21 cellular contexts compared by ENCODE assay signal in the genomic region with DNA sequence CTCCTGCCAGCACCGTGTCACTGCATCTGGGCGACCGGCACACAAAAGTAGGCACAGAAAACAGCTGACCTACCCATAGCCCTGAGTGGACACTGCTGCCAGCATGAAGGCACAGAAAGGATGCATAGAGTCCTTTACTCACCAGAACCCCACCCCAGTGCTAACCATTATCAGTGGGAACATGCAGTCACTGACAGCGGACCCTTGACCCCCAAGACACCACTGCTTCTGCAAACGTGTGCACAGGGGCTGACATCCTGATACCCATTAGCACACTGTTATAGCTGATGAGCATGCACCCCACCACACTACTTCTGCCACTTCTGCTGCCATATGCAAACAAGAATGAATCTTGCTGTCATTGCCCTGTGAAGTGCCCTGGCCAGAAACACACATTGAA.
DNase-seq lines count a peak whose midpoint lies in the region; ATAC-seq, FAIRE-seq and TF ChIP-seq lines count a peak whose summit lies in the region.
"Had no signal": no experiment of that assay in that cellular context is flagged by ENCODE, and none has a peak within 500 bp of the region (broad histone marks: within the 10 kb centered on the region; RNA-seq: fewer than 3 reads in every experiment).

No MANE protein-coding gene starts in this region.

- H2AK5ac ChIP-seq in trophoblast cell (ENCODE audit: low read length) = no peak overlapping the region

- H3K27me3 ChIP-seq in K562 (ENCODE audit: control insufficient read depth in 2 of 2, insufficient read depth in 2 of 2, low read length in 2 of 2) = no peaks in the 10 kb centered on the region
- no peaks in the 10 kb centered on the region for H3K27me3 ChIP-seq in gastroesophageal sphincter
- no peaks in the 10 kb centered on the region for H3K27me3 ChIP-seq in trophoblast cell (ENCODE audit: insufficient read depth, low read length)
- H3K27me3 ChIP-seq: BLaER1 treated with 17β-estradiol and CSF1 and Interleukin-3, amounts not matched to agents 10 nM and 100 nM had no signal

- no peak for TF ChIP-seq RAD21 in K562 (CRISPR knock-in tag; conservative IDR thresholded peaks at IDR 0.05 in 1 of 2, IDR thresholded peaks at IDR 0.05 in 1 of 2)

- no peak overlapping the region for H3K4ac ChIP-seq in trophoblast cell (ENCODE audit: low read depth, low read length)

- no peaks in the 10 kb centered on the region for H3K36me3 ChIP-seq in K562 (ENCODE audit: control insufficient read depth, insufficient read depth, low read length)
- no peaks in the 10 kb centered on the region for H3K36me3 ChIP-seq in gastroesophageal sphincter
- no peaks in the 10 kb centered on the region for H3K36me3 ChIP-seq in trophoblast cell (ENCODE audit: control insufficient read depth in 1 of 2, insufficient read depth in 2 of 2, low read length in 2 of 2)
- H3K36me3 ChIP-seq: BLaER1 treated with 17β-estradiol and CSF1 and Interleukin-3, amounts not matched to agents 10 nM and 100 nM had no signal

- no peak; the same call in 2 of the 3 replicates for ATAC-seq in K562
- ATAC-seq in gastroesophageal sphincter = peak; percentile 22
- ATAC-seq: A549; CD8-positive, alpha-beta T cell had no signal

- peaks cover 0 to 7% of the 10 kb centered on the region in 2 experiments; a peak in 3 of 5 replicates for H3K4me1 ChIP-seq in K562 (replicated peaks in 1 of 2; ENCODE audit: control insufficient read depth in 2 of 2, insufficient read depth in 2 of 2, low read length in 2 of 2)
- no peaks in the 10 kb centered on the region for H3K4me1 ChIP-seq in gastroesophageal sphincter
- no peaks in the 10 kb centered on the region for H3K4me1 ChIP-seq in trophoblast cell (ENCODE audit: control insufficient read depth in 1 of 2, insufficient read depth in 2 of 2, low read length in 2 of 2)
- H3K4me1 ChIP-seq: A549; BLaER1 treated with 17β-estradiol and CSF1 and Interleukin-3, amounts not matched to agents 10 nM and 100 nM; Caco-2 had no signal

- DNase-seq in K562 (ENCODE audit: extremely low read depth in 1 of 4, low spot score in 3 of 4) (peak in 2 of 4 experiments; percentile 42 to 62), trophoblast cell (no peak), head of caudate nucleus (no peak), MCF 10A (ENCODE audit: unreplicated experiment) (no peak)
- DNase-seq: AML-193; Caco-2; Calu3; CD4-positive, alpha-beta T cell; CD8-positive, alpha-beta T cell; DMS79 treated with DMSO at 0.1 percent for 48 hours; GF-D8 had no signal

- H3K14ac ChIP-seq in trophoblast cell (ENCODE audit: low read length) = no peak overlapping the region

- TF ChIP-seq POLR2A in K562 (conservative IDR thresholded peaks at IDR 0.05) (no peak), gastroesophageal sphincter (IDR thresholded peaks at IDR 0.05) (no peak)

- in situ Hi-C loops in K562 (cut with MboI) = no loop called here

- H3K4me3 ChIP-seq in K562 = no peak overlapping the region
- H3K4me3 ChIP-seq in gastroesophageal sphincter = no peak overlapping the region
- peak overlapping the region; percentile 11 for H3K4me3 ChIP-seq in trophoblast cell (ENCODE audit: low read depth, low read length)
- H3K4me3 ChIP-seq: A549; BLaER1 treated with 17β-estradiol and CSF1 and Interleukin-3, amounts not matched to agents 10 nM and 100 nM had no signal

- CTCF ChIA-PET in K562 (lab: Yijun Ruan, JAX; ENCODE audit: low intra/inter-chr PET ratio) (no interaction called here), MCF 10A (lab: Yijun Ruan, JAX) (no interaction called here)

- no peak overlapping the region for H2BK120ac ChIP-seq in trophoblast cell (ENCODE audit: insufficient read depth, low read length, poor library complexity)

- no peak overlapping the region for H4K91ac ChIP-seq in trophoblast cell (ENCODE audit: low read depth, low read length)

- no peak overlapping the region for H2BK12ac ChIP-seq in trophoblast cell (ENCODE audit: low read length)

- H4K20me1 ChIP-seq in K562 (replicated peaks; ENCODE audit: control insufficient read depth, insufficient read depth, low read length) = no peaks in the 10 kb centered on the region
- H4K20me1 ChIP-seq: BLaER1 treated with 17β-estradiol and CSF1 and Interleukin-3, amounts not matched to agents 10 nM and 100 nM had no signal

- H3K9ac ChIP-seq in K562 (ENCODE audit: insufficient read depth in 1 of 2, low read depth in 2 of 2, low read length in 2 of 2) (0 out of 4 replicates have a peak overlapping the region, but pooled peaks of 1 of the 2 experiments have one; percentile 19), trophoblast cell (ENCODE audit: low read length) (no peak overlapping the region)
- H3K9ac ChIP-seq: BLaER1 treated with 17β-estradiol and CSF1 and Interleukin-3, amounts not matched to agents 10 nM and 100 nM had no signal

- no peaks in the 10 kb centered on the region for H3K27me3 Mint-ChIP-seq in MCF 10A (ENCODE audit: insufficient read depth, unreplicated experiment)
- H3K27me3 Mint-ChIP-seq: B cell; CD4-positive, alpha-beta T cell had no signal

- H3K9me3 ChIP-seq in K562 (replicated peaks; ENCODE audit: control insufficient read depth, insufficient read depth, low read depth, low read length) (no peaks in the 10 kb centered on the region), gastroesophageal sphincter (no peaks in the 10 kb centered on the region), trophoblast cell (ENCODE audit: insufficient read depth, low read depth, low read length) (peaks cover 3% of the 10 kb centered on the region)
- H3K9me3 ChIP-seq: A549; BLaER1 treated with 17β-estradiol and CSF1 and Interleukin-3, amounts not matched to agents 10 nM and 100 nM; Caco-2 had no signal

- no peak overlapping the region for H3K27ac Mint-ChIP-seq in MCF 10A (ENCODE audit: low read depth, unreplicated experiment)
- H3K27ac Mint-ChIP-seq: B cell; CD4-positive, alpha-beta T cell; CD8-positive, alpha-beta T cell had no signal

- no peak for FAIRE-seq in K562 (lab: Jason Lieb, UNC)
- FAIRE-seq: A549, D721Med, G401.6, GM12891, GM18507 had no signal

- H3K79me2 ChIP-seq in K562 (ENCODE audit: control insufficient read depth, insufficient read depth, low read length) (no peaks in the 10 kb centered on the region), trophoblast cell (ENCODE audit: control insufficient read depth, insufficient read depth, low read length, poor library complexity) (no peaks in the 10 kb centered on the region)

- no peak overlapping the region for H3K18ac ChIP-seq in trophoblast cell (ENCODE audit: low read length)

- H2BK5ac ChIP-seq in trophoblast cell (ENCODE audit: low read depth, low read length, poor library complexity) = no peak overlapping the region

- WGBS in K562 (ENCODE audit: insufficient coverage, low coverage, missing lambda C conversion rate) = 12% methylated on average over 5 of the region's 5 CpGs
- WGBS in gastroesophageal sphincter (ENCODE audit: low coverage in 1 of 2), 2 donors = 95% methylated on average over 3 of the region's 5 CpGs; no CpG with 5 or more reads in 1 of the 2 donors
- WGBS in trophoblast cell (ENCODE audit: extremely low coverage, insufficient coverage, insufficient read length) = no CpG with 5 or more reads among the region's 5 CpGs

- no peaks in the 10 kb centered on the region for H3K4me1 Mint-ChIP-seq in MCF 10A (ENCODE audit: insufficient read depth, unreplicated experiment)
- H3K4me1 Mint-ChIP-seq: B cell had no signal

- H3K23ac ChIP-seq in trophoblast cell (ENCODE audit: low read length) = no peak overlapping the region

- no peaks in the 10 kb centered on the region for H3K9me1 ChIP-seq in K562 (ENCODE audit: control insufficient read depth, insufficient read depth, low read length)

- H3K36me3 Mint-ChIP-seq in MCF 10A (ENCODE audit: insufficient read depth, unreplicated experiment) = peaks cover 2% of the 10 kb centered on the region
- H3K36me3 Mint-ChIP-seq: CD8-positive, alpha-beta T cell had no signal

- BruUV-seq in K562 (replicated peaks; lab: Mats Ljungman, UMichigan) (no TSS peak), MCF 10A (replicated peaks; lab: Mats Ljungman, UMichigan) (no TSS peak)

- POLR2A ChIA-PET in K562 (lab: Yijun Ruan, JAX) = no interaction called here
- POLR2A ChIA-PET in MCF 10A (lab: Yijun Ruan, JAX) = no interaction called here

- H4K12ac ChIP-seq in trophoblast cell (ENCODE audit: low read depth, low read length) = no peak overlapping the region

- H3K4me2 ChIP-seq in K562 (ENCODE audit: insufficient read depth, low read length) (peak overlapping the region; percentile 27; the same call in 1 of the 2 replicates), trophoblast cell (ENCODE audit: low read length) (no peak overlapping the region)
- H3K4me2 ChIP-seq: A549; BLaER1 treated with 17β-estradiol and CSF1 and Interleukin-3, amounts not matched to agents 10 nM and 100 nM had no signal

- TF ChIP-seq EP300 in K562 (IDR thresholded peaks at IDR 0.05; ENCODE audit: low read length) (no peak), gastroesophageal sphincter (IDR thresholded peaks at IDR 0.05) (no peak)

- H4K8ac ChIP-seq in trophoblast cell (ENCODE audit: low read depth, low read length) = no peak overlapping the region

- TF ChIP-seq CTCF in K562 (IDR thresholded peaks at IDR 0.05 in 2 of 3, conservative IDR thresholded peaks at IDR 0.05 in 1 of 3; ENCODE audit: insufficient read depth in 2 of 3, low read depth in 1 of 3, low read length in 3 of 3) = no peak
- no peak for TF ChIP-seq CTCF in gastroesophageal sphincter (IDR thresholded peaks at IDR 0.05)
- no peak for TF ChIP-seq CTCF in MCF 10A (IDR thresholded peaks at IDR 0.05; ENCODE audit: unreplicated experiment)

- H3K27ac ChIP-seq in K562 (ENCODE audit: extremely low read depth, low read depth, low read length) (no peak overlapping the region), gastroesophageal sphincter (no peak overlapping the region), trophoblast cell (ENCODE audit: low read depth, low read length) (no peak overlapping the region)
- H3K27ac ChIP-seq: 22Rv1; A549; BLaER1 treated with 17β-estradiol and CSF1 and Interleukin-3, amounts not matched to agents 10 nM and 100 nM; C4-2B had no signal

- H3K4me3 Mint-ChIP-seq in MCF 10A (ENCODE audit: unreplicated experiment) = no peak overlapping the region
- H3K4me3 Mint-ChIP-seq: B cell; CD4-positive, alpha-beta T cell; CD8-positive, alpha-beta T cell had no signal

- no peak overlapping the region for H2AFZ ChIP-seq in K562 (ENCODE audit: low read depth, low read length)
- H2AFZ ChIP-seq in trophoblast cell (ENCODE audit: insufficient read depth, low read length, poor library complexity) = no peak overlapping the region

- intact Hi-C loops in K562 (cut with micrococcal nuclease) (no loop called here), head of caudate nucleus (cut with DNase I) (no loop called here), MCF 10A (cut with micrococcal nuclease) (no loop called here)

- H3K79me1 ChIP-seq in trophoblast cell (ENCODE audit: low read length) = no peaks in the 10 kb centered on the region

- H3K9me3 Mint-ChIP-seq in MCF 10A (ENCODE audit: unreplicated experiment) = peaks cover 8% of the 10 kb centered on the region

TF ChIP-seq in K562, 482 proteins besides CTCF, POLR2A, EP300 and RAD21 (continues in another document):
- TF ChIP-seq SNRNP70 (optimal IDR thresholded peaks at IDR 0.05; ENCODE audit: low read depth, low read length) = no peak
- no peak for TF ChIP-seq ARHGAP35 (IDR thresholded peaks at IDR 0.05; ENCODE audit: partially characterized antibody)
- no peak for TF ChIP-seq ZNF507 (tag; conservative IDR thresholded peaks at IDR 0.05)
- TF ChIP-seq ZNF212 (CRISPR knock-in tag; IDR thresholded peaks at IDR 0.05) = no peak
- no peak for TF ChIP-seq SMC3 (conservative IDR thresholded peaks at IDR 0.05; ENCODE audit: insufficient read depth, low read depth, low read length)
- no peak for TF ChIP-seq ZNF778 (CRISPR knock-in tag; IDR thresholded peaks at IDR 0.05)
